Comparison of ENCODE assay signal across 8 cellular contexts in the genomic region with DNA sequence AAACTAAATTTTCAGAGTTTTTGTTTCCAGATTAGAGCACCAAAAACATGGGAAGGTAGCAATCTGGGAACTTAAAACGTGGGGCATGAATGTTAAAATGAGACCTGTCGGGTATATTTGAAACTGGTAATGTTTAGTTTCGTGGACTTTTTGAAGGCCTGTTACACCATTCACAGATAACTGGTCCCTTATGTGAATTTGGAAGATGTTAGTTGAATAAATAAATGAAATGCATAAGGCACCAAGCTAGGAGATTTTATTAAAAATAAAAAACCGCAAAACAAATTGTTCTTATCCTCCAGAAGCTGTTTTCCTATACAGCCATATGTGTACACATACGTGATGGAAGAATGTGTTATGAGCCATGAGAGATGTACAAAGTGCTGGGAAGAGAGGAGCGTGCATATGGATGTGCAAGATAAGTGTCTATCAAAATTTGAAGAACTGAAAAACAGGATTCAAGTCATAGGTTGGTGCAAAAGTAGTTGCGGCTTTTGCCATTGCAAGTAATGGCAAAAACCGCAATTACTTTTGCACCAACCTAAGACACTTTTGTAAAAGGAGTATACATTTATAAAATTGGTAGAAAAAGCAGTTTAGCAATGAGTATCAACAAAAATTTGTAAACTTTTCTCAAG. TPM values are rescaled to one million over a fixed set of nuclear protein-coding genes. Genes with fewer than 3 reads are reported as not detected.
DNase-seq lines count a peak whose midpoint lies in the region; ATAC-seq and TF ChIP-seq lines count a peak whose summit lies in the region.

No MANE protein-coding gene starts in this region.

- H3K27me3 Mint-ChIP-seq in CD8-positive, alpha-beta T cell (ENCODE audit: low read depth) = no peaks in the 10 kb centered on the region

- H3K9me3 ChIP-seq in CD8-positive, alpha-beta T cell (ENCODE audit: low read length) = no peaks in the 10 kb centered on the region
- no peaks in the 10 kb centered on the region for H3K9me3 ChIP-seq in upper lobe of left lung

- peaks cover 1% of the 10 kb centered on the region for H3K36me3 Mint-ChIP-seq in CD8-positive, alpha-beta T cell

- H3K4me1 ChIP-seq in CD8-positive, alpha-beta T cell (ENCODE audit: insufficient read depth, low read length) = peaks cover 14% of the 10 kb centered on the region
- peaks cover 22 to 39% (median 31%) of the 10 kb centered on the region in 4 donors for H3K4me1 ChIP-seq in upper lobe of left lung

- ATAC-seq in CD8-positive, alpha-beta T cell = no peak
- ATAC-seq in upper lobe of left lung (ENCODE audit: low FRiP score in 2 of 2) (no peak), GM21515 (IDR thresholded peaks at IDR 0.05; ENCODE audit: unreplicated experiment) (no peak), HG02885 (IDR thresholded peaks at IDR 0.05; ENCODE audit: poor library complexity, unreplicated experiment) (no peak)

- no peaks in the 10 kb centered on the region for H3K27me3 ChIP-seq in CD8-positive, alpha-beta T cell (ENCODE audit: insufficient read depth, low read length)
- H3K27me3 ChIP-seq in upper lobe of left lung = no peaks in the 10 kb centered on the region

- TF ChIP-seq CTCF in CD8-positive, alpha-beta T cell (IDR thresholded peaks at IDR 0.05) = no peak
- TF ChIP-seq CTCF in lower leg skin (IDR thresholded peaks at IDR 0.05) (no peak), upper lobe of left lung (IDR thresholded peaks at IDR 0.05) (no peak)

- H3K4me3 Mint-ChIP-seq in CD8-positive, alpha-beta T cell = peak overlapping the region; percentile 87

- CTCF ChIA-PET in CD8-positive, alpha-beta T cell (lab: Charles Lee) = interaction anchor here (2.1 kb wide), 1 partner anchor 13 kb away, joined by 6 read pairs; no protein-coding TSS in a partner anchor

- peak overlapping the region; percentile 85 for H3K27ac Mint-ChIP-seq in CD8-positive, alpha-beta T cell

- peak overlapping the region; percentile 71 for H3K4me3 ChIP-seq in CD8-positive, alpha-beta T cell (ENCODE audit: low read depth, low read length)
- H3K4me3 ChIP-seq in lower leg skin (ENCODE audit: low read depth, poor library complexity, severe bottlenecking) (peak overlapping the region; percentile 17), upper lobe of left lung (peak overlapping the region; percentile 49 to 97 (median 84))

- H3K27ac ChIP-seq in CD8-positive, alpha-beta T cell (ENCODE audit: low read depth, low read length) = peak overlapping the region; percentile 61
- H3K27ac ChIP-seq in angular gyrus (ENCODE audit: low read depth, low read length) (peak overlapping the region; percentile 84), upper lobe of left lung (peak overlapping the region; percentile 89 to 96 (median 94))

- H3K9me3 Mint-ChIP-seq in CD8-positive, alpha-beta T cell = no peaks in the 10 kb centered on the region

- no peaks in the 10 kb centered on the region for H3K36me3 ChIP-seq in CD8-positive, alpha-beta T cell (ENCODE audit: insufficient read depth, low read length)
- H3K36me3 ChIP-seq in upper lobe of left lung = no peaks in the 10 kb centered on the region

- intact Hi-C loops in CD8-positive, alpha-beta T cell (cut with DNase I, micrococcal nuclease) = loop anchor here (1.0 to 10.0 kb wide), 13 partner anchors 20 to 1848 kb away; partner anchors contain the start of genes NOL7 (in 2 of the 2), CD83 (in 1 of the 2), DTNBP1 (in 1 of the 2) and JARID2 (in 1 of the 2)
- intact Hi-C loops in lower leg skin (cut with DNase I; ENCODE audit: low total_unique reads) = no loop called here

- peaks cover 34% of the 10 kb centered on the region for H3K4me1 Mint-ChIP-seq in CD8-positive, alpha-beta T cell (ENCODE audit: low read depth)

- no peak for TF ChIP-seq EP300 in upper lobe of left lung (IDR thresholded peaks at IDR 0.05)

- 24 to 25% methylated on average over 8 of the region's 8 CpGs for WGBS in lower leg skin, 2 donors
- 39 to 50% methylated on average over 8 of the region's 8 CpGs for WGBS in upper lobe of left lung, 2 donors

- TF ChIP-seq POLR2A in lower leg skin (IDR thresholded peaks at IDR 0.05) (no peak), upper lobe of left lung (IDR thresholded peaks at IDR 0.05) (no peak)

- DNase-seq in CD8-positive, alpha-beta T cell = no peak
- peak; percentile 18 for DNase-seq in M059J (ENCODE audit: low read depth)
- DNase-seq in lower leg skin (ENCODE audit: low spot score in 2 of 2) = no peak
- DNase-seq in upper lobe of left lung = no peak
- no peak for DNase-seq in dedifferentiated amniotic fluid mesenchymal stem cell (ENCODE audit: extremely low spot score)

- POLR2A ChIA-PET in CD8-positive, alpha-beta T cell (lab: Charles Lee) = interaction anchor here (1.6 kb wide), 1 partner anchor 102 kb away, joined by 6 read pairs; no protein-coding TSS in a partner anchor

RNA-seq across cellular contexts. Expression of gene MCUR1, which starts 0.7 kb away (rescaled TPM):
- total RNA-seq in CD8-positive, alpha-beta T cell = 1 to 10 TPM; 2.1 to 3.4 TPM
- 26.9 and 37.1 TPM in 2 replicates for total RNA-seq in M059J (2014; rRNA removed; shearing (Covaris generic))
- total RNA-seq in lower leg skin (10 to 100 TPM; 19.2 to 50.1 (median 33.5) TPM), upper lobe of left lung (10 to 100 TPM in 5 of 6 donors, 1 to 10 TPM in 1; 9.4 to 34.6 (median 26.5) TPM)

Comparison
In these comparisons a context has a peak if more than half of its experiments do, and no peak if none do; other contexts are left out.
1. H3K4me3 ChIP-seq: peak in every context shown above with its lines; median percentile 84 in upper lobe of left lung; 71 in CD8-positive, alpha-beta T cell; 17 in lower leg skin.